Comparison of ENCODE assay signal across 18 cellular contexts in genomic region chr9:120971938-120972337, GRCh38.
"Had no signal": no experiment of that assay in that cellular context is flagged by ENCODE, and none has a peak within 500 bp of the region (broad histone marks: within the 10 kb centered on the region; RNA-seq: fewer than 3 reads in every experiment).

No MANE protein-coding gene starts in this region.

- H3K27me3 Mint-ChIP-seq: activated naive CD4-positive, alpha-beta T cell treated with anti-CD3 and anti-CD28 coated beads, Interleukin-2, amount 50 U/mL, for 24 hours had no signal

- H3K4me1 ChIP-seq: uterus had no signal

- H3K36me3 ChIP-seq: uterus had no signal

- H3K9me3 ChIP-seq: tibial nerve, uterus had no signal

- H3K4me3 ChIP-seq: coronary artery, tibial nerve, uterus had no signal

- H3K27me3 ChIP-seq: tibial nerve, uterus had no signal

- H3K36me3 Mint-ChIP-seq: activated naive CD4-positive, alpha-beta T cell treated with anti-CD3 and anti-CD28 coated beads, Interleukin-2, amount 50 U/mL, for 24 hours; natural killer cell had no signal

- DNase-seq: activated T-cell treated with anti-CD3 and anti-CD28 coated beads, Interleukin-2, amount 50 U/mL, for 1 hour; amniotic stem cell; central memory CD4-positive, alpha-beta T cell; effector CD4-positive, alpha-beta T cell; foreskin fibroblast; glutamatergic neuron; hypothalamus; left ventricle myocardium superior; mesendoderm; natural killer cell; nucleus accumbens; stimulated activated CD4-positive, alpha-beta T cell treated with anti-CD3 and anti-CD28 coated beads, Interleukin-2, amount 100 ng/mL, for 48 hours; stimulated activated naive CD4-positive, alpha-beta T cell treated with Interleukin-2 at 50 U/mL for 16 hours; substantia nigra; uterus had no signal

- H3K4me3 Mint-ChIP-seq: activated naive CD4-positive, alpha-beta T cell treated with anti-CD3 and anti-CD28 coated beads, Interleukin-2, amount 50 U/mL, for 24 hours; natural killer cell had no signal

- H3K27ac ChIP-seq: coronary artery, tibial nerve, uterus had no signal

- ATAC-seq: left ventricle myocardium superior, natural killer cell had no signal

- H3K27ac Mint-ChIP-seq: natural killer cell had no signal

- H3K9me3 Mint-ChIP-seq: activated naive CD4-positive, alpha-beta T cell treated with anti-CD3 and anti-CD28 coated beads, Interleukin-2, amount 50 U/mL, for 24 hours; natural killer cell had no signal
